Comparison of ENCODE assay signal across 8 cellular contexts in the genomic region with DNA sequence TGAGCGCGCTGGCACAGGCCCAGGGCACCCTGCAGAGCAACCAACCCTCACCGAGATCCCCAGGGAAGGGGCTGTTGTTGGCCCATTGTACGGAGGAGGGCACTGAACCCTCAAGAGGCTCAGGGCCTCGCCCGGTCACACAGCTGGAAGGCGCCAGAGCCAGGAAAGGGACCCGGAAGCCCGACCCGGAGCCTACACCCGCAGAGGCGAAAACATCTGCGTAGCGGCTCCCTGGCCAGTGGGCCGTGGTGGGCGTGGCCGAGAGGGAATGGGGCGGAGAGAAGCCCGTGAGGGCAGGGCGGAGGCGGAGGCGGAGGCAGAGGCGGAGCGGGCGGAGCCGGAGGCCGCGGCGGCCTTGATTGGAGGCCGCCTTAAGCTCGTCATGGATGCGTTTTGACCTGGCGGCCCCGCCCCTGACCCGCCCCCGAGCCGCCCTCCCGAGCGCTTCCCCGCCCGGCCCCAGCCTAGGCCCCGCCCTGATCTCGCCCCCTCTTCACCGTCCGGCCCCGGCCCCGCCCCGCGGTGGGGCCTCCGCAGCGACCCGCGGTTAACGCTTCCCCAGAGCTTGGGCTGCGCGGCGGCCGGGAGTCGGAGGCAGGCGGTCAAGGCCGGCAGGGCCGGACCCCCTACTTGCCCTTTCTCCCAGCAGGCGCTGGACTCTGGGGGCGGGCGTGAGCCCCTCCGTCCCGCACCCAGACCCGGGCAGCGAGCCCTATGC. TPM values are rescaled to one million over a fixed set of nuclear protein-coding genes. Genes with fewer than 3 reads are reported as not detected.
DNase-seq lines count a peak whose midpoint lies in the region; ATAC-seq and TF ChIP-seq lines count a peak whose summit lies in the region.

No MANE protein-coding gene starts in this region.

- peak overlapping the region; percentile 68 for H3K4me3 ChIP-seq in parathyroid adenoma (ENCODE audit: low read depth, low read length)
- H3K4me3 ChIP-seq in tibial artery, result peak overlapping the region; percentile 72 to 90

- peak overlapping the region; percentile 80 for H3K27ac ChIP-seq in parathyroid adenoma
- H3K27ac ChIP-seq in tibial artery, result peak overlapping the region; percentile 93 to 94

- no peak overlapping the region for H3K9ac ChIP-seq in parathyroid adenoma

- POLR2A ChIA-PET in activated naive CD8-positive, alpha-beta T cell treated with anti-CD3 and anti-CD28 coated beads, Interleukin-2, amount 10 ng/mL, durations not matched to agents 7 days and 5 days (lab: Charles Lee), result interaction anchor here (0.7 to 5.0 kb wide), 28 partner anchors 8 to 672 kb away, joined by 3 to 59 read pairs (median 5); partner anchors contain the start of genes ARFGAP1, CABLES2, LSM14B and OGFR

- peaks cover 15% of the 10 kb centered on the region for H3K4me1 Mint-ChIP-seq in activated naive CD8-positive, alpha-beta T cell treated with anti-CD3 and anti-CD28 coated beads, Interleukin-2, amount 10 ng/mL, durations not matched to agents 7 days and 5 days

- no peaks in the 10 kb centered on the region for H3K79me2 ChIP-seq in parathyroid adenoma

- no peaks in the 10 kb centered on the region for H3K27me3 Mint-ChIP-seq in activated naive CD8-positive, alpha-beta T cell treated with anti-CD3 and anti-CD28 coated beads, Interleukin-2, amount 10 ng/mL, durations not matched to agents 7 days and 5 days

- no peaks in the 10 kb centered on the region for H3K9me3 ChIP-seq in parathyroid adenoma (ENCODE audit: control insufficient read depth, low read length)
- no peaks in the 10 kb centered on the region for H3K9me3 ChIP-seq in tibial artery

- H3K36me3 ChIP-seq in parathyroid adenoma (ENCODE audit: control insufficient read depth, insufficient read depth, low read length) (no peaks in the 10 kb centered on the region), tibial artery (peaks cover 10 to 16% (median 14%) of the 10 kb centered on the region in 3 donors)

- intact Hi-C loops in Right ventricle myocardium superior (cut with DNase I) (no loop called here), tibial artery (cut with DNase I; ENCODE audit: low total_unique reads) (loop anchor here (5.0 kb wide), 2 partner anchors 142 to 382 kb away; no protein-coding TSS in a partner anchor)

- peak overlapping the region; percentile 80 for H3K4me2 ChIP-seq in parathyroid adenoma (ENCODE audit: low read length)

- H3K4me3 Mint-ChIP-seq in activated naive CD8-positive, alpha-beta T cell treated with anti-CD3 and anti-CD28 coated beads, Interleukin-2, amount 10 ng/mL, durations not matched to agents 7 days and 5 days, result peak overlapping the region; percentile 88

- TF ChIP-seq POLR2A in GM10847 (IDR thresholded peaks at IDR 0.05; ENCODE audit: extremely low read depth, insufficient read length), result peak; percentile 59

- no peaks in the 10 kb centered on the region for H3K9me3 Mint-ChIP-seq in activated naive CD8-positive, alpha-beta T cell treated with anti-CD3 and anti-CD28 coated beads, Interleukin-2, amount 10 ng/mL, durations not matched to agents 7 days and 5 days

- DNase-seq in NCI-H1105 (lab: John Stamatoyannopoulos, UW) (peak; percentile 94), SKM-1 treated with dmso at 0.1 percent for 144 hours (lab: John Stamatoyannopoulos, UW; ENCODE audit: unreplicated experiment) (peak; percentile 87), Right ventricle myocardium superior (peak; percentile 98), tibial artery (peak; percentile 95 to 98)
- peak; percentile 99 for DNase-seq in activated naive CD8-positive, alpha-beta T cell treated with anti-CD3 and anti-CD28 coated beads, Interleukin-2, amount 10 ng/mL, durations not matched to agents 7 days and 5 days

- peak overlapping the region; percentile 97 for H3K27ac Mint-ChIP-seq in activated naive CD8-positive, alpha-beta T cell treated with anti-CD3 and anti-CD28 coated beads, Interleukin-2, amount 10 ng/mL, durations not matched to agents 7 days and 5 days

- peak; percentile 75 for ATAC-seq in HG02642 (IDR thresholded peaks at IDR 0.05; ENCODE audit: poor library complexity, unreplicated experiment)
- ATAC-seq in activated naive CD8-positive, alpha-beta T cell treated with anti-CD3 and anti-CD28 coated beads, Interleukin-2, amount 10 ng/mL, durations not matched to agents 7 days and 5 days (ENCODE audit: low read depth), result peak; percentile 68
- peak; percentile 91 for ATAC-seq in Right ventricle myocardium superior (ENCODE audit: poor library complexity)

- no peak for TF ChIP-seq CTCF in parathyroid adenoma (IDR thresholded peaks at IDR 0.05)
- TF ChIP-seq CTCF in tibial artery (IDR thresholded peaks at IDR 0.05), result no peak

- H3K4me1 ChIP-seq in parathyroid adenoma, result peaks cover 11% of the 10 kb centered on the region
- H3K4me1 ChIP-seq in tibial artery, result peaks cover 9 to 32% (median 16%) of the 10 kb centered on the region in 4 donors

- peaks cover 5% of the 10 kb centered on the region for H3K36me3 Mint-ChIP-seq in activated naive CD8-positive, alpha-beta T cell treated with anti-CD3 and anti-CD28 coated beads, Interleukin-2, amount 10 ng/mL, durations not matched to agents 7 days and 5 days

- peak overlapping the region; percentile 95 for H2AFZ ChIP-seq in parathyroid adenoma

- H3K27me3 ChIP-seq in parathyroid adenoma (ENCODE audit: control insufficient read depth, insufficient read depth, low read length) (no peaks in the 10 kb centered on the region), tibial artery (peaks cover 0 to 3% of the 10 kb centered on the region in 2 donors)

RNA-seq across cellular contexts. Expression of gene MRGBP, which starts 2.1 kb away (rescaled TPM):
- 10 to 100 TPM; 17.9 to 18.9 TPM for total RNA-seq in activated naive CD8-positive, alpha-beta T cell treated with anti-CD3 and anti-CD28 coated beads, Interleukin-2, amount 10 ng/mL, durations not matched to agents 7 days and 5 days
- total RNA-seq in Right ventricle myocardium superior, result 10.2 TPM

RNA-seq across cellular contexts. Expression of gene OGFR, which starts 10.5 kb away (rescaled TPM):
- 10 to 100 TPM; 80.8 to 81.1 TPM for total RNA-seq in activated naive CD8-positive, alpha-beta T cell treated with anti-CD3 and anti-CD28 coated beads, Interleukin-2, amount 10 ng/mL, durations not matched to agents 7 days and 5 days
- total RNA-seq in Right ventricle myocardium superior, result 17.8 TPM

RNA-seq across cellular contexts. Expression of gene COL9A3, which starts 22.7 kb away (rescaled TPM):
- total RNA-seq in activated naive CD8-positive, alpha-beta T cell treated with anti-CD3 and anti-CD28 coated beads, Interleukin-2, amount 10 ng/mL, durations not matched to agents 7 days and 5 days, result under 1 TPM; 0.42 to 0.82 TPM
- total RNA-seq in Right ventricle myocardium superior, result 2.7 TPM

Comparison
In these comparisons a context has a peak if more than half of its experiments do, and no peak if none do; other contexts are left out.
1. Peak in every context shown above with its lines: DNase-seq, ATAC-seq, H3K4me3 ChIP-seq and H3K27ac ChIP-seq.